ENCODE assay signal across 7 cellular contexts in the genomic region with DNA sequence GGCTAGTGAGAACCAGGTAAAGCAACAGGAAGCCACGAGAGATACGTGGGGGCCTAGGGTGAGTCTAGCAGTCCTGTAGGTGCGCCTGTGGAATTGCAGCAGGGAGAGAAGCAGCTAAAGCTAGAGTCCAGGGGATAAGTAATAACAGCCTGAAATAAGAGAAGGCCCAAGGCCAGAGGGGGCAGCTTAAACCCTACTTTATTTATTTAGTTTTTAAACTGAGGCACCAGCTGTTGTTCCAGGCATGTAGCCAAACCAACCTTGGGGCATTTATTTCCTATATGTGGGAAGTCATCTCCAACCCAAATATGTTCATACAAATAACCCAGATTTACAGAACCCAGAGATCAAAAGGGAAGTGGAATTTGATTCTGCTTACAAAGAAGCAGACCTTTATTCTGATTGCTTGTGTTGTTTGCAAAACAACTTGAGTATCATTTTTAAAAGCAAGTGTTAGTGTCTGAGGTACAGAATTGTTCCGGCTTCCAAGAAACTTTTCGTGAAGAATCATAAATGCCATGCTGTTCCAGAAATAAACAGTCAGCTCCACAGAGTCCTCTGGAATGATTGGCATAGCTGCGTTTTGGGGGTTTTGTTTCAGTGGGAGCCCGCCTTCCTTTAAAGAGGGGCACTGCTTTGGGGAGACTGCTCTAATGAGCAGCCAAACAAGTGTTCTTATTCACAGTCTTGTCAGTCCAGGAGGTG.
DNase-seq lines count a peak whose midpoint lies in the region; TF ChIP-seq lines count a peak whose summit lies in the region.

No MANE protein-coding gene starts in this region.

- peak; percentile 70 for DNase-seq in H4 (ENCODE audit: low spot score)
- peak; percentile 21 for DNase-seq in NCI-H345 treated with DMSO at 0.1 percent for 48 hours (lab: John Stamatoyannopoulos, UW; ENCODE audit: unreplicated experiment)
- DNase-seq in chondrocyte (ENCODE audit: low spot score): no peak
- DNase-seq in skeletal muscle cell (ENCODE audit: low read depth): peak; percentile 50
- no peak for DNase-seq in posterior cingulate gyrus
- no peak for DNase-seq in cerebellar nuclear complex (lab: John Stamatoyannopoulos, UW)
- DNase-seq in activated CD4-positive, CD25-positive, alpha-beta regulatory T cell (lab: John Stamatoyannopoulos, UW): no peak

- peak; percentile 50 for TF ChIP-seq CTCF in chondrocyte (IDR thresholded peaks at IDR 0.05)

- no peak overlapping the region for H3K4me3 Mint-ChIP-seq in chondrocyte (ENCODE audit: unreplicated experiment)

- H3K4me3 ChIP-seq in skeletal muscle cell (ENCODE audit: low read depth, low read length): no peak overlapping the region

- no peaks in the 10 kb centered on the region for H3K36me3 Mint-ChIP-seq in chondrocyte (ENCODE audit: low read depth)

- H3K27me3 Mint-ChIP-seq in chondrocyte (ENCODE audit: low read depth): no peaks in the 10 kb centered on the region

- peak overlapping the region; percentile 88 for H3K27ac Mint-ChIP-seq in chondrocyte (ENCODE audit: unreplicated experiment)

- no peaks in the 10 kb centered on the region for H3K9me3 Mint-ChIP-seq in chondrocyte (ENCODE audit: low read depth)

- peaks cover 32% of the 10 kb centered on the region for H3K4me1 Mint-ChIP-seq in chondrocyte (ENCODE audit: low read depth)

- intact Hi-C loops in posterior cingulate gyrus (cut with DNase I): no loop called here

Comparison
In these comparisons a context has a peak if more than half of its experiments do, and no peak if none do; other contexts are left out.
1. DNase-seq: peak in H4 (single experiment), NCI-H345 treated with DMSO at 0.1 percent for 48 hours (single experiment) and skeletal muscle cell (single experiment); none in chondrocyte (single experiment), posterior cingulate gyrus (0 of 10), cerebellar nuclear complex (0 of 2) and activated CD4-positive, CD25-positive, alpha-beta regulatory T cell (0 of 4).